ENCODE assay signal across 2 cellular contexts in the genomic region with DNA sequence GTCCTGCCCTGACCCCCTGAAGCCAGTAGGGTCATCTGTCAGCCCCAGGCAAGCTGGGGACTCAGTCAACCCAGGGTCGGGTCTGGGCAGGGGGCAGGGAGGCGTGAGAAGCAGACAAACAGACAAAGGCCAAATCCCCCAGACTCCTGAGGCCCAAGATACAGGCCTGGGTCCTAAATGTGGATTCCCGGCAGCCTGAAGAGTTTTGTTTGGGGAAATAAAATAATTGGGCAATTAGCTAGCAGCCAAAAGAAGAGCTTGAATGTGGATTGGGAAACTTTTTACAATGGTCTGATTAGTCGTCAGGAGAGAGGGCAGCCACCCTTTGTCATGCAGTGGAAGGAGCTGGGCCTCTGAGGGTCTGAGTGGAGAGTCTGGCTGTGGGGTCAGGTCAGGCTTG.
TF ChIP-seq lines count a peak whose summit lies in the region.

No MANE protein-coding gene starts in this region.

TF ChIP-seq in HepG2, 621 proteins besides CTCF, POLR2A, EP300 and RAD21:
- TF ChIP-seq ZEB1 (IDR thresholded peaks at IDR 0.05; ENCODE audit: insufficient replicate concordance, low read depth) (no peak), SCMH1 (CRISPR knock-in tag; IDR thresholded peaks at IDR 0.05; ENCODE audit: borderline replicate concordance) (no peak), ZNF713 (CRISPR knock-in tag; IDR thresholded peaks at IDR 0.05) (no peak), KLF12 (CRISPR knock-in tag; IDR thresholded peaks at IDR 0.05; ENCODE audit: borderline replicate concordance) (no peak), BHLHE40 (IDR thresholded peaks at IDR 0.05; ENCODE audit: low read length) (no peak), ZNF772 (CRISPR knock-in tag; IDR thresholded peaks at IDR 0.05) (no peak), LCORL (IDR thresholded peaks at IDR 0.05) (no peak), LCORL (CRISPR knock-in tag; IDR thresholded peaks at IDR 0.05) (no peak), ZBTB20 (CRISPR knock-in tag; IDR thresholded peaks at IDR 0.05; ENCODE audit: borderline replicate concordance, low read depth) (no peak), TBX3 (IDR thresholded peaks at IDR 0.05; ENCODE audit: borderline replicate concordance) (no peak), ZNF451 (CRISPR knock-in tag; IDR thresholded peaks at IDR 0.05) (no peak), CEBPG (CRISPR knock-in tag; IDR thresholded peaks at IDR 0.05) (no peak), NFE2 (CRISPR knock-in tag; IDR thresholded peaks at IDR 0.05) (no peak), ZBTB38 (CRISPR knock-in tag; IDR thresholded peaks at IDR 0.05) (no peak)
- TF ChIP-seq, protein P1, sequence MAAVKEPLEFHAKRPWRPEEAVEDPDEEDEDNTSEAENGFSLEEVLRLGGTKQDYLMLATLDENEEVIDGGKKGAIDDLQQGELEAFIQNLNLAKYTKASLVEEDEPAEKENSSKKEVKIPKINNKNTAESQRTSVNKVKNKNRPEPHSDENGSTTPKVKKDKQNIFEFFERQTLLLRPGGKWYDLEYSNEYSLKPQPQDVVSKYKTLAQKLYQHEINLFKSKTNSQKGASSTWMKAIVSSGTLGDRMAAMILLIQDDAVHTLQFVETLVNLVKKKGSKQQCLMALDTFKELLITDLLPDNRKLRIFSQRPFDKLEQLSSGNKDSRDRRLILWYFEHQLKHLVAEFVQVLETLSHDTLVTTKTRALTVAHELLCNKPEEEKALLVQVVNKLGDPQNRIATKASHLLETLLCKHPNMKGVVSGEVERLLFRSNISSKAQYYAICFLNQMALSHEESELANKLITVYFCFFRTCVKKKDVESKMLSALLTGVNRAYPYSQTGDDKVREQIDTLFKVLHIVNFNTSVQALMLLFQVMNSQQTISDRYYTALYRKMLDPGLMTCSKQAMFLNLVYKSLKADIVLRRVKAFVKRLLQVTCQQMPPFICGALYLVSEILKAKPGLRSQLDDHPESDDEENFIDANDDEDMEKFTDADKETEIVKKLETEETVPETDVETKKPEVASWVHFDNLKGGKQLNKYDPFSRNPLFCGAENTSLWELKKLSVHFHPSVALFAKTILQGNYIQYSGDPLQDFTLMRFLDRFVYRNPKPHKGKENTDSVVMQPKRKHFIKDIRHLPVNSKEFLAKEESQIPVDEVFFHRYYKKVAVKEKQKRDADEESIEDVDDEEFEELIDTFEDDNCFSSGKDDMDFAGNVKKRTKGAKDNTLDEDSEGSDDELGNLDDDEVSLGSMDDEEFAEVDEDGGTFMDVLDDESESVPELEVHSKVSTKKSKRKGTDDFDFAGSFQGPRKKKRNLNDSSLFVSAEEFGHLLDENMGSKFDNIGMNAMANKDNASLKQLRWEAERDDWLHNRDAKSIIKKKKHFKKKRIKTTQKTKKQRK (IDR thresholded peaks at IDR 0.05; ENCODE audit: low read length): no peak
- TF ChIP-seq, protein P2, sequence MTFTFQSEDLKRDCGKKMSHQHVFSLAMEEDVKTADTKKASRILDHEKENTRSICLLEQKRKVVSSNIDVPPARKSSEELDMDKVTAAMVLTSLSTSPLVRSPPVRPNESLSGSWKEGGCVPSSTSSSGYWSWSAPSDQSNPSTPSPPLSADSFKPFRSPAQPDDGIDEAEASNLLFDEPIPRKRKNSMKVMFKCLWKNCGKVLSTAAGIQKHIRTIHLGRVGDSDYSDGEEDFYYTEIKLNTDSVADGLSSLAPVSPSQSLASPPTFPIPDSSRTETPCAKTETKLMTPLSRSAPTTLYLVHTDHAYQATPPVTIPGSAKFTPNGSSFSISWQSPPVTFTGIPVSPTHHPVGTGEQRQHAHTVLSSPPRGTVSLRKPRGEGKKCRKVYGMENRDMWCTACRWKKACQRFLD (CRISPR knock-in tag; IDR thresholded peaks at IDR 0.05; ENCODE audit: borderline replicate concordance): no peak
- TF ChIP-seq, protein P3, sequence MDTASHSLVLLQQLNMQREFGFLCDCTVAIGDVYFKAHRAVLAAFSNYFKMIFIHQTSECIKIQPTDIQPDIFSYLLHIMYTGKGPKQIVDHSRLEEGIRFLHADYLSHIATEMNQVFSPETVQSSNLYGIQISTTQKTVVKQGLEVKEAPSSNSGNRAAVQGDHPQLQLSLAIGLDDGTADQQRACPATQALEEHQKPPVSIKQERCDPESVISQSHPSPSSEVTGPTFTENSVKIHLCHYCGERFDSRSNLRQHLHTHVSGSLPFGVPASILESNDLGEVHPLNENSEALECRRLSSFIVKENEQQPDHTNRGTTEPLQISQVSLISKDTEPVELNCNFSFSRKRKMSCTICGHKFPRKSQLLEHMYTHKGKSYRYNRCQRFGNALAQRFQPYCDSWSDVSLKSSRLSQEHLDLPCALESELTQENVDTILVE (CRISPR knock-in tag; IDR thresholded peaks at IDR 0.05): no peak
- TF ChIP-seq, protein P4, sequence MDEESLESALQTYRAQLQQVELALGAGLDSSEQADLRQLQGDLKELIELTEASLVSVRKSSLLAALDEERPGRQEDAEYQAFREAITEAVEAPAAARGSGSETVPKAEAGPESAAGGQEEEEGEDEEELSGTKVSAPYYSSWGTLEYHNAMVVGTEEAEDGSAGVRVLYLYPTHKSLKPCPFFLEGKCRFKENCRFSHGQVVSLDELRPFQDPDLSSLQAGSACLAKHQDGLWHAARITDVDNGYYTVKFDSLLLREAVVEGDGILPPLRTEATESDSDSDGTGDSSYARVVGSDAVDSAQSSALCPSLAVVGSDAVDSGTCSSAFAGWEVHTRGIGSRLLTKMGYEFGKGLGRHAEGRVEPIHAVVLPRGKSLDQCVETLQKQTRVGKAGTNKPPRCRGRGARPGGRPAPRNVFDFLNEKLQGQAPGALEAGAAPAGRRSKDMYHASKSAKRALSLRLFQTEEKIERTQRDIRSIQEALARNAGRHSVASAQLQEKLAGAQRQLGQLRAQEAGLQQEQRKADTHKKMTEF (CRISPR knock-in tag; IDR thresholded peaks at IDR 0.05): no peak

TF ChIP-seq in WTC11, 78 proteins besides CTCF, POLR2A, EP300 and RAD21:
- peak; percentile 58; the same call in 1 of the 2 replicates for TF ChIP-seq SMAD4 (CRISPR knock-in tag; IDR thresholded peaks at IDR 0.05)
- TF ChIP-seq TEAD4 (CRISPR knock-in tag; IDR thresholded peaks at IDR 0.05): no peak
- TF ChIP-seq GTF2I (CRISPR knock-in tag; conservative IDR thresholded peaks at IDR 0.05): no peak
- 0 out of 2 replicates have a peak, but pooled peaks have one; percentile 62 for TF ChIP-seq CREB1 (CRISPR knock-in tag; IDR thresholded peaks at IDR 0.05)
